26 cellular contexts compared by ENCODE assay signal in the genomic region with DNA sequence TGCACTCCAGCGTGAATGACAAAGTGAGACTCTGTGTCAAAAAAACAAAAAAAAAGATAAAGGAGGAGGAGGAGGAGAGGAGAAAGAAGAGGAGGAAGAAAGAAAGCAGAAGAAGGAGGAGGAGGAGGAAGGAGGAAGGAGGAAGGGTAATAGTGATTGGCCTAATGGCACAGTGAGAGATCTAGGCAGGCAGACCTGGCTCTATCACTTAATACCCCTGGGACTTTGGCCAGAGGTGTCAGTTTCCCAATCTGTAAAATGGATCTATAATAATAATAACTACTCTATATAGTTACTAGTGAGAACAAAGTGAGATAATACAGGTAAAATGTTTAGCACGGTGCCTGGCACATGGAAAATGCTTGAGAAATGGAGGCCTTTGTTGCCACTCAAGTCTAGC.
"Had no signal": no experiment of that assay in that cellular context is flagged by ENCODE, and none has a peak within 500 bp of the region (broad histone marks: within the 10 kb centered on the region; RNA-seq: fewer than 3 reads in every experiment).

No MANE protein-coding gene starts in this region.

- H3K27me3 Mint-ChIP-seq: activated naive CD8-positive, alpha-beta T cell had no signal

- H3K27me3 ChIP-seq: colonic mucosa, right atrium auricular region had no signal

- H3K36me3 Mint-ChIP-seq: activated CD4-positive, alpha-beta memory T cell treated with anti-CD3 and anti-CD28 coated beads for 36 hours; activated naive CD8-positive, alpha-beta T cell had no signal

- H3K4me3 Mint-ChIP-seq: activated CD4-positive, alpha-beta memory T cell treated with anti-CD3 and anti-CD28 coated beads for 36 hours; activated naive CD8-positive, alpha-beta T cell; effector memory CD8-positive, alpha-beta T cell; nephron progenitor cell; T-helper 1 cell treated with Interleukin-12 subunit alpha and Interleukin-12 subunit beta and Interleukin-4 antibody, amounts not matched to agents 30 μg/mL and 1 μg/mL, for 36 hours had no signal

- H3K27ac Mint-ChIP-seq: activated CD4-positive, alpha-beta memory T cell treated with anti-CD3 and anti-CD28 coated beads for 36 hours; activated naive CD8-positive, alpha-beta T cell; nephron progenitor cell had no signal

- H3K9ac ChIP-seq: parathyroid adenoma had no signal

- H3K4me1 ChIP-seq: colonic mucosa, gastrocnemius medialis, lower lobe of right lung, parathyroid adenoma, suprapubic skin, tibial artery, upper lobe of right lung had no signal

- H3K36me3 ChIP-seq: colonic mucosa, gastrocnemius medialis, left lung, lower lobe of right lung, right atrium auricular region, suprapubic skin, tibial artery, upper lobe of right lung, WERI-Rb-1 had no signal

- H3K4me3 ChIP-seq: colonic mucosa, gastrocnemius medialis, left lung, lower lobe of right lung, right atrium auricular region, suprapubic skin, tibial artery, upper lobe of right lung had no signal

- H3K9me3 Mint-ChIP-seq: activated CD4-positive, alpha-beta memory T cell treated with anti-CD3 and anti-CD28 coated beads for 36 hours; activated CD4-positive, alpha-beta T cell treated with anti-CD3 and anti-CD28 coated beads, Interleukin-2, amount 10 ng/mL, durations not matched to agents 24 days and 14 days; activated T-helper 2 cell treated with anti-CD3 and anti-CD28 coated beads, Interferon-gamma antibody, Interleukin-2, Interleukin-4, amounts not matched to agents 10 μg/mL and 5 μg/mL and 100 μg/mL, durations not matched to agents 14 hours and 24 hours and 36 hours; effector memory CD8-positive, alpha-beta T cell; nephron progenitor cell; T-helper 1 cell treated with Interleukin-12 subunit alpha and Interleukin-12 subunit beta and Interleukin-4 antibody, amounts not matched to agents 30 μg/mL and 1 μg/mL, for 36 hours had no signal

- ATAC-seq: effector memory CD8-positive, alpha-beta T cell; gastrocnemius medialis; left lung; lower lobe of right lung; upper lobe of right lung had no signal

- H3K79me2 ChIP-seq: parathyroid adenoma had no signal

- DNase-seq: activated CD4-positive, alpha-beta memory T cell treated with anti-CD3 and anti-CD28 coated beads for 36 hours; activated CD4-positive, alpha-beta T cell treated with anti-CD3 and anti-CD28 coated beads, Interleukin-2, amount 10 ng/mL, durations not matched to agents 24 days and 14 days; activated CD4-positive, CD25-positive, alpha-beta regulatory T cell treated with anti-CD3 and anti-CD28 coated beads, Interleukin-2, amount 50 U/mL, for 72 hours; activated CD8-positive, alpha-beta memory T cell treated with anti-CD3 and anti-CD28 coated beads, Interleukin-2, amount 50 U/mL, for 4 hours; activated T-cell treated with anti-CD3 and anti-CD28 coated beads, Interleukin-2, amount 50 U/mL, for 1 hour; cerebellar nuclear complex; colonic mucosa; effector memory CD8-positive, alpha-beta T cell; erythroblast; gastrocnemius medialis; glutamatergic neuron; left lung; lower lobe of right lung; nephron progenitor cell; stimulated activated CD4-positive, alpha-beta T cell treated with anti-CD3 and anti-CD28 coated beads, Interleukin-2, amount 100 ng/mL, for 48 hours; SW 1271; T1000; tibial artery; upper lobe of right lung; WERI-Rb-1 had no signal

- H3K27ac ChIP-seq: colonic mucosa, gastrocnemius medialis, left lung, lower lobe of right lung, parathyroid adenoma, right atrium auricular region, suprapubic skin, tibial artery, upper lobe of right lung, WERI-Rb-1 had no signal
